25 cellular contexts compared by ENCODE assay signal in the genomic region with DNA sequence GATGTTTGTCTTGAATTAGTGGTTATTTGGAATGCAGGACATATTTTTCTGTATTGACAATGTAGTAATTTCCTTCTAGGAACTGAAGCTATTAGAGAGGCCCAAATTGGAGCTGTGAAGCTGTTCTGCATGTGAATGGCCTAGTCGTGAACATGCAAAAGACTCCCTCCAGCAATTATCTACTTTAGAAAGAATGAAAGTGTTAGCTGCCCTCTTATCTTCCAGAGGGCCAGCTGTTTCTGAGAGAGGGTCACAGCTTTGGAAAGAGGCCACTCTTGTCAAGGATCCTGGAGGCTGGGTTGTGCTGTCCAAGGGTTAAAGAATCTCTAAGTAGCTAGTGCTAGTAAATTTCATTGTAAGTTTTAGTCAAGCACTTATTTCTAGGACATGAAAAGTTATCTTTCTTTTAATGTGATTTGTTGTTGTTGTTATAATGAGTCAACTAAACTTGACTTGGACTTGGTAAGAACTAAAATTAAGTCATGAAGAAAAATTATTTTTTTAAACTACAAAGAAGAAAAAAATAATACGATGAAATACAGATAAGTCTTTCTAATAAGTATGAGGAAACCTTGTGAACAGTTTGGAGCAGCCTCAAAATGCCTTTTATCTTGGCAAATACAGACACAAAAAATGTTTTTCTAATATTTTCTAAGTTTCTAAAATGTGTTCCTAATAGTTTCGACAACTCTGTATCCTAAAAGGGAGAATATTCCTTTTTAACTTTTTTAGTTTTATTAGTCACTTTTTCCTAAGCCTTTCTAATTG. TPM values are rescaled to one million over a fixed set of nuclear protein-coding genes. Genes with fewer than 3 reads are reported as not detected.
A peak's percentile ranks its signal among the peaks of the same experiment; 100 is the strongest.
DNase-seq lines count a peak whose midpoint lies in the region; ATAC-seq, FAIRE-seq and TF ChIP-seq lines count a peak whose summit lies in the region.
"Had no signal": no experiment of that assay in that cellular context is flagged by ENCODE, and none has a peak within 500 bp of the region (broad histone marks: within the 10 kb centered on the region; RNA-seq: fewer than 3 reads in every experiment).

No MANE protein-coding gene starts in this region.

- H3K79me2 ChIP-seq in MM.1S (ENCODE audit: low read length) = no peaks in the 10 kb centered on the region

- ATAC-seq in gastrocnemius medialis = no peak
- ATAC-seq: activated CD4-positive, alpha-beta T cell treated with anti-CD3 and anti-CD28 coated beads for 36 hours; activated CD8-positive, alpha-beta memory T cell treated with anti-CD3 and anti-CD28 coated beads, Interleukin-2, amount 10 ng/mL, durations not matched to agents 7 days and 5 days had no signal

- no peak for TF ChIP-seq POLR2A in gastrocnemius medialis (IDR thresholded peaks at IDR 0.05)

- H3K9me2 ChIP-seq in MM.1S (replicated peaks; ENCODE audit: insufficient read depth, low read length) = no peaks in the 10 kb centered on the region

- peaks cover 16% of the 10 kb centered on the region for H3K4me1 ChIP-seq in HAP-1
- H3K4me1 ChIP-seq in gastrocnemius medialis = no peaks in the 10 kb centered on the region
- no peaks in the 10 kb centered on the region for H3K4me1 ChIP-seq in MM.1S (ENCODE audit: low read length)
- H3K4me1 ChIP-seq: BLaER1 treated with 17β-estradiol and CSF1 and Interleukin-3, amounts not matched to agents 10 nM and 100 nM; esophagus squamous epithelium had no signal

- TF ChIP-seq CTCF in D721Med (IDR thresholded peaks at IDR 0.05; ENCODE audit: insufficient read depth, missing control alignments) (no peak), gastrocnemius medialis (IDR thresholded peaks at IDR 0.05 in 4 of 5, conservative IDR thresholded peaks at IDR 0.05 in 1 of 5) (no peak), MM.1S (IDR thresholded peaks at IDR 0.05; ENCODE audit: low read length) (no peak)

- FAIRE-seq in D721Med (lab: Jason Lieb, UNC) (peak; percentile 29), endometrium (lab: Jason Lieb, UNC) (peak; percentile 12)

- H3K9me3 ChIP-seq in HAP-1 = no peaks in the 10 kb centered on the region
- no peaks in the 10 kb centered on the region for H3K9me3 ChIP-seq in gastrocnemius medialis
- H3K9me3 ChIP-seq in MM.1S (replicated peaks; ENCODE audit: insufficient read depth, low read length) = no peaks in the 10 kb centered on the region
- H3K9me3 ChIP-seq: BLaER1 treated with 17β-estradiol and CSF1 and Interleukin-3, amounts not matched to agents 10 nM and 100 nM; esophagus squamous epithelium; neutrophil; thoracic aorta had no signal

- POLR2A ChIA-PET in HEK293T (lab: Yijun Ruan, JAX) = no interaction called here

- in situ Hi-C loops in HAP-1 (cut with MboI; ENCODE audit: low sequenced_read_pairs) = no loop called here
- in situ Hi-C loops in gastrocnemius medialis (cut with MboI; ENCODE audit: low sequenced_read_pairs in 4 of 4) = no loop called here

- no peak overlapping the region for H2AFZ ChIP-seq in MM.1S (ENCODE audit: low read length)

- no peak overlapping the region for H3K4me2 ChIP-seq in MM.1S (ENCODE audit: low read depth, low read length)
- H3K4me2 ChIP-seq: BLaER1 treated with 17β-estradiol and CSF1 and Interleukin-3, amounts not matched to agents 10 nM and 100 nM; smooth muscle cell had no signal

- no peaks in the 10 kb centered on the region for H4K20me1 ChIP-seq in MM.1S (ENCODE audit: insufficient read depth, low read length)
- H4K20me1 ChIP-seq: BLaER1 treated with 17β-estradiol and CSF1 and Interleukin-3, amounts not matched to agents 10 nM and 100 nM had no signal

- CTCF ChIA-PET in HEK293T (lab: Yijun Ruan, JAX) = no interaction called here

- H3F3A ChIP-seq in MM.1S (ENCODE audit: insufficient read depth, low read length) = no peaks in the 10 kb centered on the region

- no peak for DNase-seq in D721Med (ENCODE audit: insufficient read length, low spot score)
- peak; percentile 53 to 82 for DNase-seq in HAP-1 (ENCODE audit: low spot score in 2 of 2)
- peak; percentile 47 for DNase-seq in iPS DF 19.7 (ENCODE audit: low read depth, low spot score)
- no peak for DNase-seq in HEK293T (ENCODE audit: extremely low spot score)
- no peak for DNase-seq in gastrocnemius medialis
- no peak for DNase-seq in MM.1S
- no peak for DNase-seq in HPDE6-E6E7 (ENCODE audit: extremely low spot score)
- DNase-seq: activated CD4-positive, alpha-beta T cell treated with anti-CD3 and anti-CD28 coated beads for 36 hours; activated CD8-positive, alpha-beta memory T cell treated with anti-CD3 and anti-CD28 coated beads, Interleukin-2, amount 10 ng/mL, durations not matched to agents 7 days and 5 days; Calu3; effector CD8-positive, alpha-beta T cell; esophagus squamous epithelium; glutamatergic neuron; NCI-H1417 treated with DMSO at 0.1 percent for 48 hours; NCI-H2171 treated with DMSO at 0.1 percent for 48 hours; NCI-H69; SHP77 treated with DMSO at 0.1 percent for 48 hours; stimulated activated CD4-positive, alpha-beta T cell treated with anti-CD3 and anti-CD28 coated beads, Interleukin-2, amount 100 ng/mL, for 48 hours; stimulated activated naive CD4-positive, alpha-beta T cell had no signal

- H3K36me3 ChIP-seq in HAP-1 (replicated peaks) (no peaks in the 10 kb centered on the region), gastrocnemius medialis (no peaks in the 10 kb centered on the region), MM.1S (replicated peaks; ENCODE audit: insufficient read depth, low read length) (no peaks in the 10 kb centered on the region)
- H3K36me3 ChIP-seq: BLaER1 treated with 17β-estradiol and CSF1 and Interleukin-3, amounts not matched to agents 10 nM and 100 nM; esophagus squamous epithelium; neutrophil; thoracic aorta had no signal

- no peak overlapping the region for H3K27ac ChIP-seq in gastrocnemius medialis
- H3K27ac ChIP-seq in MM.1S (ENCODE audit: low read length) = no peak overlapping the region
- H3K27ac ChIP-seq: BLaER1 treated with 17β-estradiol and CSF1 and Interleukin-3, amounts not matched to agents 10 nM and 100 nM; esophagus squamous epithelium; neutrophil; thoracic aorta had no signal

- no peak overlapping the region for H3K9ac ChIP-seq in MM.1S (ENCODE audit: low read length)
- H3K9ac ChIP-seq: BLaER1 treated with 17β-estradiol and CSF1 and Interleukin-3, amounts not matched to agents 10 nM and 100 nM had no signal

- intact Hi-C loops in gastrocnemius medialis (cut with DNase I; ENCODE audit: low total_unique reads) = no loop called here

- H3K4me3 ChIP-seq in HAP-1 (no peak overlapping the region), gastrocnemius medialis (no peak overlapping the region), MM.1S (ENCODE audit: low read length) (no peak overlapping the region)
- H3K4me3 ChIP-seq: BLaER1 treated with 17β-estradiol and CSF1 and Interleukin-3, amounts not matched to agents 10 nM and 100 nM; esophagus squamous epithelium; lung; smooth muscle cell; thoracic aorta had no signal

- no peaks in the 10 kb centered on the region for H3K27me3 ChIP-seq in HAP-1 (ENCODE audit: low read depth)
- no peaks in the 10 kb centered on the region for H3K27me3 ChIP-seq in gastrocnemius medialis
- no peaks in the 10 kb centered on the region for H3K27me3 ChIP-seq in MM.1S (replicated peaks; ENCODE audit: insufficient read depth, low read length)
- H3K27me3 ChIP-seq: BLaER1 treated with 17β-estradiol and CSF1 and Interleukin-3, amounts not matched to agents 10 nM and 100 nM; esophagus squamous epithelium; neutrophil had no signal

TF ChIP-seq in HEK293T, 16 proteins besides CTCF, POLR2A, EP300 and RAD21:
- no peak for TF ChIP-seq FOXK2 (IDR thresholded peaks at IDR 0.05)
- no peak for TF ChIP-seq ELF4 (IDR thresholded peaks at IDR 0.05)
- no peak for TF ChIP-seq SP1 (IDR thresholded peaks at IDR 0.05)
- no peak for TF ChIP-seq CTBP1 (IDR thresholded peaks at IDR 0.05; ENCODE audit: borderline replicate concordance)
- TF ChIP-seq TARDBP (IDR thresholded peaks at IDR 0.05) = no peak
- no peak for TF ChIP-seq SUZ12 (IDR thresholded peaks at IDR 0.05)
- no peak for TF ChIP-seq FOXA1 (IDR thresholded peaks at IDR 0.05)
- no peak for TF ChIP-seq NFRKB (IDR thresholded peaks at IDR 0.05)
- TF ChIP-seq FOXM1 (IDR thresholded peaks at IDR 0.05; ENCODE audit: borderline replicate concordance) = no peak
- TF ChIP-seq ARNT (IDR thresholded peaks at IDR 0.05) = no peak
- TF ChIP-seq L3MBTL2 (conservative IDR thresholded peaks at IDR 0.05) = no peak
- TF ChIP-seq HDGF (IDR thresholded peaks at IDR 0.05; ENCODE audit: borderline replicate concordance) = no peak
- no peak for TF ChIP-seq ZNF384 (IDR thresholded peaks at IDR 0.05)
- no peak for TF ChIP-seq BHLHE40 (IDR thresholded peaks at IDR 0.05; ENCODE audit: borderline replicate concordance)
- TF ChIP-seq, protein P1, sequence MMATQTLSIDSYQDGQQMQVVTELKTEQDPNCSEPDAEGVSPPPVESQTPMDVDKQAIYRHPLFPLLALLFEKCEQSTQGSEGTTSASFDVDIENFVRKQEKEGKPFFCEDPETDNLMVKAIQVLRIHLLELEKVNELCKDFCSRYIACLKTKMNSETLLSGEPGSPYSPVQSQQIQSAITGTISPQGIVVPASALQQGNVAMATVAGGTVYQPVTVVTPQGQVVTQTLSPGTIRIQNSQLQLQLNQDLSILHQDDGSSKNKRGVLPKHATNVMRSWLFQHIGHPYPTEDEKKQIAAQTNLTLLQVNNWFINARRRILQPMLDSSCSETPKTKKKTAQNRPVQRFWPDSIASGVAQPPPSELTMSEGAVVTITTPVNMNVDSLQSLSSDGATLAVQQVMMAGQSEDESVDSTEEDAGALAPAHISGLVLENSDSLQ (IDR thresholded peaks at IDR 0.05) = no peak
- TF ChIP-seq LEF1 (IDR thresholded peaks at IDR 0.05; ENCODE audit: borderline replicate concordance) = no peak

RNA-seq across cellular contexts. Expression of a gene that starts 36.8 kb away (rescaled TPM):
- total RNA-seq in gastrocnemius medialis = 1 to 10 TPM; 2.2 to 7.9 (median 3.7) TPM

Comparison
In these comparisons a context has a peak if more than half of its experiments do, and no peak if none do; other contexts are left out.
1. DNase-seq: peak in HAP-1 (2 of 2) and iPS DF 19.7 (single experiment); none in D721Med (single experiment), HEK293T (single experiment), gastrocnemius medialis (0 of 2), MM.1S (single experiment) and HPDE6-E6E7 (single experiment).